16 cellular contexts compared by ENCODE assay signal in genomic region chr1:47534040-47534328, GRCh38.
A peak's percentile ranks its signal among the peaks of the same experiment; 100 is the strongest.
DNase-seq lines count a peak whose midpoint lies in the region; ATAC-seq and TF ChIP-seq lines count a peak whose summit lies in the region.
"Had no signal": no experiment of that assay in that cellular context is flagged by ENCODE, and none has a peak within 500 bp of the region (broad histone marks: within the 10 kb centered on the region; RNA-seq: fewer than 3 reads in every experiment).

No MANE protein-coding gene starts in this region.

- intact Hi-C loops in mammary epithelial cell (cut with micrococcal nuclease) (no loop called here), breast epithelium (cut with DNase I; ENCODE audit: low total_unique reads) (no loop called here)

- H2AFZ ChIP-seq in mammary epithelial cell (ENCODE audit: low read depth, low read length), result peak overlapping the region; percentile 39
- H2AFZ ChIP-seq: PC-9 had no signal

- no peak overlapping the region for H3K4me2 ChIP-seq in mammary epithelial cell (ENCODE audit: insufficient read depth, low read depth, low read length)
- H3K4me2 ChIP-seq: PC-9 had no signal

- H3K9me3 ChIP-seq in mammary epithelial cell (replicated peaks; ENCODE audit: insufficient read depth, low read length) (peaks cover 5% of the 10 kb centered on the region), breast epithelium (peaks cover 0 to 10% of the 10 kb centered on the region in 2 donors), mesodermal cell (ENCODE audit: control insufficient read depth, low read length) (peaks cover 9% of the 10 kb centered on the region), thoracic aorta (peaks cover 5% of the 10 kb centered on the region)
- H3K9me3 ChIP-seq: colonic mucosa had no signal

- H3K4me1 Mint-ChIP-seq in activated T-helper 17 cell treated with anti-CD3 and anti-CD28 coated beads, Interleukin-2, amount 50 U/mL, for 72 hours, result peaks cover 5% of the 10 kb centered on the region

- H3K27me3 Mint-ChIP-seq in activated T-helper 17 cell treated with anti-CD3 and anti-CD28 coated beads, Interleukin-2, amount 50 U/mL, for 72 hours, result peaks cover 56% of the 10 kb centered on the region

- TF ChIP-seq CTCF in mammary epithelial cell (conservative IDR thresholded peaks at IDR 0.05 in 1 of 2, IDR thresholded peaks at IDR 0.05 in 1 of 2; ENCODE audit: extremely low read depth in 1 of 2, insufficient read depth in 1 of 2, low read depth in 1 of 2, low read length in 2 of 2) (no peak), breast epithelium (IDR thresholded peaks at IDR 0.05) (no peak), thoracic aorta (IDR thresholded peaks at IDR 0.05) (no peak)

- H3K4me3 ChIP-seq in mammary epithelial cell (replicated peaks in 1 of 3; ENCODE audit: insufficient read depth in 1 of 3, low read depth in 2 of 3, low read length in 3 of 3), result no peak overlapping the region
- no peak overlapping the region for H3K4me3 ChIP-seq in breast epithelium
- peak overlapping the region; percentile 31 for H3K4me3 ChIP-seq in mesodermal cell (ENCODE audit: extremely low read depth, insufficient read depth, low read length, poor library complexity, severe bottlenecking)
- H3K4me3 ChIP-seq in thoracic aorta, result no peak overlapping the region
- H3K4me3 ChIP-seq: PC-9 had no signal

- H3K9ac ChIP-seq in mammary epithelial cell (ENCODE audit: insufficient read depth, low read length), result no peak overlapping the region

- no peaks in the 10 kb centered on the region for H3K36me3 Mint-ChIP-seq in activated T-helper 17 cell treated with anti-CD3 and anti-CD28 coated beads, Interleukin-2, amount 50 U/mL, for 72 hours (ENCODE audit: low read depth)

- dilution Hi-C loops in mammary epithelial cell (cut with HindIII; ENCODE audit: low sequenced_read_pairs), result no loop called here

- CTCF ChIA-PET in mammary epithelial cell (lab: Charles Lee; ENCODE audit: low non-redundant PET), result no interaction called here

- H3K27ac ChIP-seq in mammary epithelial cell (ENCODE audit: insufficient read depth, low read depth, low read length), result no peak overlapping the region
- no peak overlapping the region for H3K27ac ChIP-seq in breast epithelium
- no peak overlapping the region for H3K27ac ChIP-seq in mesodermal cell (ENCODE audit: low read depth, low read length, severe bottlenecking)
- peak overlapping the region; percentile 66 for H3K27ac ChIP-seq in thoracic aorta
- H3K27ac ChIP-seq: colonic mucosa, PC-9 had no signal

- BruUV-seq in mammary epithelial cell (replicated peaks; lab: Mats Ljungman, UMichigan), result no TSS peak

- 47% methylated on average over 4 of the region's 4 CpGs for WGBS in mammary epithelial cell (ENCODE audit: low coverage, missing lambda C conversion rate)
- WGBS in mesodermal cell (ENCODE audit: insufficient coverage in 2 of 2), 2 experiments, result 64 to 65% methylated on average over 2 to 3 of the region's 4 CpGs

- H3K9me3 Mint-ChIP-seq in activated T-helper 17 cell treated with anti-CD3 and anti-CD28 coated beads, Interleukin-2, amount 50 U/mL, for 72 hours, result no peaks in the 10 kb centered on the region
- H3K9me3 Mint-ChIP-seq: T-helper 1 cell treated with Interleukin-12 subunit alpha and Interleukin-12 subunit beta and Interleukin-4 antibody, amounts not matched to agents 30 μg/mL and 1 μg/mL, for 36 hours had no signal

- no peak overlapping the region for H3K27ac Mint-ChIP-seq in activated T-helper 17 cell treated with anti-CD3 and anti-CD28 coated beads, Interleukin-2, amount 50 U/mL, for 72 hours
- H3K27ac Mint-ChIP-seq: T-helper 1 cell treated with Interleukin-12 subunit alpha and Interleukin-12 subunit beta and Interleukin-4 antibody, amounts not matched to agents 30 μg/mL and 1 μg/mL, for 36 hours had no signal

- H3K36me3 ChIP-seq in mammary epithelial cell (ENCODE audit: insufficient read depth, low read length), result no peaks in the 10 kb centered on the region
- no peaks in the 10 kb centered on the region for H3K36me3 ChIP-seq in breast epithelium
- no peaks in the 10 kb centered on the region for H3K36me3 ChIP-seq in mesodermal cell (ENCODE audit: control insufficient read depth, insufficient read depth, low read length)
- H3K36me3 ChIP-seq in thoracic aorta, result no peaks in the 10 kb centered on the region
- H3K36me3 ChIP-seq: colonic mucosa, sigmoid colon had no signal

- DNase-seq in mammary epithelial cell, result no peak
- DNase-seq in breast epithelium (ENCODE audit: low spot score in 2 of 2), result no peak
- no peak for DNase-seq in thoracic aorta (ENCODE audit: low spot score)
- no peak for DNase-seq in C1 segment of cervical spinal cord (lab: John Stamatoyannopoulos, UW)
- DNase-seq in SHP77 (lab: John Stamatoyannopoulos, UW), result no peak
- DNase-seq: 8988T; activated T-cell treated with anti-CD3 and anti-CD28 coated beads, Interleukin-2, amount 50 U/mL, for 1 hour; colonic mucosa; NCI-H1048; NCI-H226; PC-9; sigmoid colon had no signal

- peaks cover 8% of the 10 kb centered on the region for H3K4me1 ChIP-seq in mammary epithelial cell (ENCODE audit: insufficient read depth, low read length)
- no peaks in the 10 kb centered on the region for H3K4me1 ChIP-seq in breast epithelium
- peaks cover 27% of the 10 kb centered on the region for H3K4me1 ChIP-seq in mesodermal cell (ENCODE audit: control insufficient read depth, insufficient read depth, low read length, poor library complexity, severe bottlenecking)
- peaks cover 12 to 21% of the 10 kb centered on the region in 2 donors for H3K4me1 ChIP-seq in thoracic aorta (ENCODE audit: control insufficient read depth in 1 of 2, low read depth in 2 of 2)

- no peak for TF ChIP-seq POLR2A in breast epithelium (IDR thresholded peaks at IDR 0.05)

- H3K4me3 Mint-ChIP-seq in activated T-helper 17 cell treated with anti-CD3 and anti-CD28 coated beads, Interleukin-2, amount 50 U/mL, for 72 hours, result peak overlapping the region; percentile 41
- H3K4me3 Mint-ChIP-seq: T-helper 1 cell treated with Interleukin-12 subunit alpha and Interleukin-12 subunit beta and Interleukin-4 antibody, amounts not matched to agents 30 μg/mL and 1 μg/mL, for 36 hours had no signal

- in situ Hi-C loops in mammary epithelial cell (cut with MboI; ENCODE audit: low sequenced_read_pairs in 2 of 2), result loop anchor here in 1 of 2 donors (10.0 kb wide), 1 partner anchor 91 kb away; no protein-coding TSS in a partner anchor

- H3K27me3 ChIP-seq in mammary epithelial cell (ENCODE audit: insufficient read depth, low read length) (no peaks in the 10 kb centered on the region), breast epithelium (no peaks in the 10 kb centered on the region), thoracic aorta (replicated peaks; ENCODE audit: insufficient read depth) (no peaks in the 10 kb centered on the region)
- H3K27me3 ChIP-seq: colonic mucosa, sigmoid colon had no signal

- no peaks in the 10 kb centered on the region for H4K20me1 ChIP-seq in mammary epithelial cell (ENCODE audit: insufficient read depth, low read length)

- no peaks in the 10 kb centered on the region for H3K79me2 ChIP-seq in mammary epithelial cell (ENCODE audit: insufficient read depth, low read length)

- no peak for ATAC-seq in activated T-helper 17 cell treated with anti-CD3 and anti-CD28 coated beads, Interleukin-2, amount 50 U/mL, for 72 hours (replicated peaks)
- ATAC-seq in thoracic aorta (ENCODE audit: insufficient number of reproducible peaks, low FRiP score, low read depth), result no peak
- no peak for ATAC-seq in GM18907 (IDR thresholded peaks at IDR 0.05; ENCODE audit: unreplicated experiment)

Comparison
In these comparisons a context has a peak if more than half of its experiments do, and no peak if none do; other contexts are left out.
1. H3K27ac ChIP-seq: peak in thoracic aorta (2 of 2); none in mammary epithelial cell (single experiment), breast epithelium (0 of 2) and mesodermal cell (single experiment).